ENCODE assay signal across 8 cellular contexts in genomic region chr17:7393613-7394451, GRCh38. TPM values are rescaled to one million over a fixed set of nuclear protein-coding genes. Genes with fewer than 3 reads are reported as not detected.
DNase-seq lines count a peak whose midpoint lies in the region; ATAC-seq, FAIRE-seq and TF ChIP-seq lines count a peak whose summit lies in the region.

No MANE protein-coding gene starts in this region.

- TSS peak; percentile 26 for BruUV-seq in K562 (replicated peaks; lab: Mats Ljungman, UMichigan)

- H3K9me3 ChIP-seq in AG04450 (ENCODE audit: control insufficient read depth, insufficient read depth, low read length) (no peaks in the 10 kb centered on the region; the same call in 1 of the 2 replicates), SJCRH30 (replicated peaks) (no peaks in the 10 kb centered on the region), K562 (replicated peaks; ENCODE audit: control insufficient read depth, insufficient read depth, low read depth, low read length) (no peaks in the 10 kb centered on the region)

- POLR2A ChIA-PET in AG04450 (lab: Yijun Ruan, JAX), result interaction anchor here (1.0 to 2.0 kb wide), 2 partner anchors 10 to 13 kb away, joined by 3 to 8 read pairs; partner anchors contain the start of gene TMEM256
- POLR2A ChIA-PET in K562 (lab: Yijun Ruan, JAX), result interaction anchor here (0.6 to 0.8 kb wide), 2 partner anchors 8 to 91 kb away, joined by 3 read pairs; no protein-coding TSS in a partner anchor

- H3K27me3 ChIP-seq in AG04450 (ENCODE audit: control insufficient read depth, insufficient read depth, low read length) (no peaks in the 10 kb centered on the region), SJCRH30 (no peaks in the 10 kb centered on the region), K562 (ENCODE audit: control insufficient read depth in 2 of 2, insufficient read depth in 2 of 2, low read length in 2 of 2) (no peaks in the 10 kb centered on the region), kidney epithelial cell (ENCODE audit: control insufficient read depth, insufficient read depth, low read length) (no peaks in the 10 kb centered on the region)

- ATAC-seq in GM18868 (IDR thresholded peaks at IDR 0.05; ENCODE audit: unreplicated experiment) (peak; percentile 49), HG03139 (IDR thresholded peaks at IDR 0.05; ENCODE audit: unreplicated experiment) (peak; percentile 13), K562 (peak; percentile 53)

- peak overlapping the region; percentile 61 to 97; a peak in 3 of 4 replicates for H3K9ac ChIP-seq in K562 (ENCODE audit: insufficient read depth in 1 of 2, low read depth in 2 of 2, low read length in 2 of 2)

- no peaks in the 10 kb centered on the region for H3K79me2 ChIP-seq in K562 (ENCODE audit: control insufficient read depth, insufficient read depth, low read length)

- H3K27ac ChIP-seq in AG04450 (ENCODE audit: low read depth, low read length) (peak overlapping the region; percentile 78), SJCRH30 (peak overlapping the region; percentile 32), K562 (ENCODE audit: extremely low read depth, low read depth, low read length) (no peak overlapping the region; the same call in 2 of the 3 replicates)

- peak overlapping the region; percentile 87 for H3K4me3 ChIP-seq in AG04450 (ENCODE audit: low read depth, low read length)
- peak overlapping the region; percentile 65 for H3K4me3 ChIP-seq in SJCRH30
- H3K4me3 ChIP-seq in K562, result peak overlapping the region; percentile 68
- peak overlapping the region; percentile 57 for H3K4me3 ChIP-seq in kidney epithelial cell (ENCODE audit: low read depth, low read length)

- no peaks in the 10 kb centered on the region for H4K20me1 ChIP-seq in K562 (replicated peaks; ENCODE audit: control insufficient read depth, insufficient read depth, low read length)

- H3K9me1 ChIP-seq in K562 (ENCODE audit: control insufficient read depth, insufficient read depth, low read length), result no peaks in the 10 kb centered on the region

- CTCF ChIA-PET in AG04450 (lab: Charles Lee), result interaction anchor here (0.5 to 2.4 kb wide), 4 partner anchors 10 to 141 kb away, joined by 3 to 7 read pairs (median 3); partner anchors contain the start of genes TMEM256 and TMEM95
- CTCF ChIA-PET in K562 (lab: Yijun Ruan, JAX; ENCODE audit: low intra/inter-chr PET ratio), result no interaction called here

- no peak for FAIRE-seq in K562 (lab: Jason Lieb, UNC)

- TF ChIP-seq RAD21 in K562 (CRISPR knock-in tag; conservative IDR thresholded peaks at IDR 0.05 in 1 of 2, IDR thresholded peaks at IDR 0.05 in 1 of 2), result no peak

- TF ChIP-seq EP300 in K562 (IDR thresholded peaks at IDR 0.05; ENCODE audit: low read length), result no peak

- TF ChIP-seq POLR2A in K562 (conservative IDR thresholded peaks at IDR 0.05), result no peak

- H3K4me2 ChIP-seq in K562 (ENCODE audit: insufficient read depth, low read length), result peak overlapping the region; percentile 73

- intact Hi-C loops in K562 (cut with micrococcal nuclease), result no loop called here

- DNase-seq in AG04450 (ENCODE audit: low read depth, low spot score) (no peak), SJCRH30 (peak; percentile 47 to 54), K562 (ENCODE audit: extremely low read depth in 1 of 4, low spot score in 3 of 4) (peak in 3 of 4 experiments; percentile 33 to 52 (median 36)), kidney epithelial cell (ENCODE audit: low read depth) (no peak), NCI-H2029 (lab: John Stamatoyannopoulos, UW) (no peak)
- peak; percentile 24 to 63 (median 26) for DNase-seq in stimulated activated CD4-positive, alpha-beta T cell treated with anti-CD3 and anti-CD28 coated beads, TNF-alpha, amount 100 ng/mL, for 24 hours (ENCODE audit: low read depth in 3 of 3)

- H2AFZ ChIP-seq in K562 (ENCODE audit: low read depth, low read length), result peak overlapping the region; percentile 84

- H3K4me1 ChIP-seq in SJCRH30, result no peaks in the 10 kb centered on the region
- peaks cover 3 to 24% of the 10 kb centered on the region in 2 experiments; a peak in 4 of 5 replicates for H3K4me1 ChIP-seq in K562 (replicated peaks in 1 of 2; ENCODE audit: control insufficient read depth in 2 of 2, insufficient read depth in 2 of 2, low read length in 2 of 2)

- no peak for TF ChIP-seq CTCF in AG04450 (IDR thresholded peaks at IDR 0.05; ENCODE audit: low read depth, low read length)
- no peak for TF ChIP-seq CTCF in K562 (IDR thresholded peaks at IDR 0.05 in 2 of 3, conservative IDR thresholded peaks at IDR 0.05 in 1 of 3; ENCODE audit: insufficient read depth in 2 of 3, low read depth in 1 of 3, low read length in 3 of 3)
- TF ChIP-seq CTCF in kidney epithelial cell (IDR thresholded peaks at IDR 0.05; ENCODE audit: insufficient read depth, low read length, poor library complexity, severe bottlenecking), result peak; percentile 36

- WGBS in K562 (ENCODE audit: insufficient coverage, low coverage, missing lambda C conversion rate), result 12% methylated on average over 28 of the region's 48 CpGs

- in situ Hi-C loops in K562 (cut with MboI), result no loop called here

- H3K36me3 ChIP-seq in SJCRH30 (no peaks in the 10 kb centered on the region), K562 (ENCODE audit: control insufficient read depth, insufficient read depth, low read length) (peaks cover 7% of the 10 kb centered on the region; the same call in 1 of the 3 replicates), kidney epithelial cell (ENCODE audit: control insufficient read depth, insufficient read depth, low read length) (peaks cover 1% of the 10 kb centered on the region)

RNA-seq across cellular contexts. Expression of gene PLSCR3, which starts 0.5 kb away (rescaled TPM):
- 35.2 and 53.0 TPM in 2 replicates for polyA plus RNA-seq in AG04450 (2011; rRNA removed)
- 21.1 and 27.7 TPM in 2 replicates for polyA minus RNA-seq in AG04450 (2011; rRNA and poly(A)+ RNA removed)
- 5.9 and 6.7 TPM in 2 replicates for total RNA-seq in SJCRH30 (2014; rRNA removed; shearing (Covaris generic))
- total RNA-seq in K562 (2011; cell fraction: chromatin; rRNA removed; ENCODE audit: low replicate concordance), result 5.0 and 18.4 TPM in 2 replicates
- 13.3 and 16.2 TPM in 2 replicates for total RNA-seq in K562 (2011; cell fraction: nucleolus; rRNA removed)
- 11.7 and 13.0 TPM in 2 replicates for total RNA-seq in K562 (2011; cell fraction: nucleoplasm; rRNA removed)
- total RNA-seq in K562 (2014; rRNA removed), result 9.6 and 12.5 TPM in 2 replicates
- 1.5 and 3.2 TPM in 2 replicates for total RNA-seq in K562 (2014; rRNA removed; fragmentation: Illumina TruSeq; extraction: Trizol)
- 3.2 and 4.4 TPM in 2 replicates for total RNA-seq in K562 (2015; rRNA removed; fragmentation: Illumina TruSeq; extraction: Trizol)
- 12.1 and 13.8 TPM in 2 replicates for total RNA-seq in K562 (2021)
- polyA plus RNA-seq in K562 (2011; rRNA removed), result 4.5 and 6.9 TPM in 2 replicates
- 11.0 and 27.3 TPM in 2 replicates for polyA plus RNA-seq in K562 (2011; cell fraction: cytosol; rRNA removed)
- polyA plus RNA-seq in K562 (2011; cell fraction: nucleus; rRNA removed), result 18.9 and 31.4 TPM in 2 replicates
- polyA plus RNA-seq in K562 (2012), result 11.5 and 16.8 TPM in 2 replicates
- polyA plus RNA-seq in K562 (2014; fragmentation: Illumina TruSeq; extraction: Trizol), result 16.0 and 16.8 TPM in 2 replicates
- polyA plus RNA-seq in K562 (2014; fragmentation: Nextera tagmentation; extraction: Ambion mirVana), result 1 to 10 TPM; 3.2 to 3.3 TPM
- 12.8 and 15.7 TPM in 2 replicates for polyA plus RNA-seq in K562 (2014; rRNA removed)
- polyA minus RNA-seq in K562 (2011; rRNA and poly(A)+ RNA removed), result 1.7 and 2.7 TPM in 2 replicates
- polyA minus RNA-seq in K562 (2011; cell fraction: cytosol; rRNA and poly(A)+ RNA removed), result 5.7 and 6.5 TPM in 2 replicates
- 4.6 and 4.8 TPM in 2 replicates for polyA minus RNA-seq in K562 (2011; cell fraction: nucleus; rRNA and poly(A)+ RNA removed)
- total RNA-seq in kidney epithelial cell, result 61.8 and 74.7 TPM in 2 replicates

RNA-seq across cellular contexts. Expression of gene TMEM256, which starts 10.1 kb away (rescaled TPM):
- 83.8 and 104 TPM in 2 replicates for polyA plus RNA-seq in AG04450 (2011; rRNA removed)
- polyA minus RNA-seq in AG04450 (2011; rRNA and poly(A)+ RNA removed), result 9.7 and 16.9 TPM in 2 replicates
- 62.4 and 71.8 TPM in 2 replicates for total RNA-seq in SJCRH30 (2014; rRNA removed; shearing (Covaris generic))
- 11.4 and 30.5 TPM in 2 replicates for total RNA-seq in K562 (2011; cell fraction: chromatin; rRNA removed; ENCODE audit: low replicate concordance)
- 28.2 and 36.7 TPM in 2 replicates for total RNA-seq in K562 (2011; cell fraction: nucleolus; rRNA removed)
- 30.5 and 33.4 TPM in 2 replicates for total RNA-seq in K562 (2011; cell fraction: nucleoplasm; rRNA removed)
- total RNA-seq in K562 (2014; rRNA removed), result 69.4 and 91.5 TPM in 2 replicates
- total RNA-seq in K562 (2014; rRNA removed; fragmentation: Illumina TruSeq; extraction: Trizol), result 46.4 and 51.0 TPM in 2 replicates
- total RNA-seq in K562 (2015; rRNA removed; fragmentation: Illumina TruSeq; extraction: Trizol), result 52.1 and 59.6 TPM in 2 replicates
- 60.1 and 67.5 TPM in 2 replicates for total RNA-seq in K562 (2021)
- polyA plus RNA-seq in K562 (2011; rRNA removed), result 68.5 and 83.9 TPM in 2 replicates
- polyA plus RNA-seq in K562 (2011; cell fraction: cytosol; rRNA removed), result 132 and 276 TPM in 2 replicates
- 66.7 and 70.5 TPM in 2 replicates for polyA plus RNA-seq in K562 (2011; cell fraction: nucleus; rRNA removed)
- 66.9 and 104 TPM in 2 replicates for polyA plus RNA-seq in K562 (2012)
- 43.4 and 64.8 TPM in 2 replicates for polyA plus RNA-seq in K562 (2014; fragmentation: Illumina TruSeq; extraction: Trizol)
- 100 to 1,000 TPM; 114 to 117 TPM for polyA plus RNA-seq in K562 (2014; fragmentation: Nextera tagmentation; extraction: Ambion mirVana)
- 177 and 191 TPM in 2 replicates for polyA plus RNA-seq in K562 (2014; rRNA removed)
- polyA minus RNA-seq in K562 (2011; rRNA and poly(A)+ RNA removed), result 6.1 and 6.7 TPM in 2 replicates
- 13.7 and 17.3 TPM in 2 replicates for polyA minus RNA-seq in K562 (2011; cell fraction: cytosol; rRNA and poly(A)+ RNA removed)
- polyA minus RNA-seq in K562 (2011; cell fraction: nucleus; rRNA and poly(A)+ RNA removed), result 7.5 and 16.7 TPM in 2 replicates
- 66.9 and 77.1 TPM in 2 replicates for total RNA-seq in kidney epithelial cell

RNA-seq across cellular contexts. Expression of gene TNK1, which starts 12.9 kb away (rescaled TPM):
- polyA plus RNA-seq in AG04450 (2011; rRNA removed) (0.22 and 0.25 TPM in 2 replicates), K562 (2011; rRNA removed) (3.0 and 7.3 TPM in 2 replicates), K562 (2014; fragmentation: Illumina TruSeq; extraction: Trizol) (2.8 and 3.8 TPM in 2 replicates), K562 (2014; fragmentation: Nextera tagmentation; extraction: Ambion mirVana) (under 1 TPM; 0.28 to 0.41 TPM), K562 (2014; rRNA removed) (4.2 and 6.8 TPM in 2 replicates)
- polyA minus RNA-seq in AG04450 (2011; rRNA and poly(A)+ RNA removed), result 0.69 TPM in 1 of 2 replicates, not detected in the other
- not detected in 2 replicates for total RNA-seq in SJCRH30 (2014; rRNA removed; shearing (Covaris generic))
- 10.5 and 36.4 TPM in 2 replicates for total RNA-seq in K562 (2011; cell fraction: chromatin; rRNA removed; ENCODE audit: low replicate concordance)
- 28.0 and 33.7 TPM in 2 replicates for total RNA-seq in K562 (2011; cell fraction: nucleolus; rRNA removed)
- 10.6 and 13.7 TPM in 2 replicates for total RNA-seq in K562 (2011; cell fraction: nucleoplasm; rRNA removed)
- total RNA-seq in K562 (2014; rRNA removed) (2.1 and 3.2 TPM in 2 replicates), K562 (2014; rRNA removed; fragmentation: Illumina TruSeq; extraction: Trizol) (1.1 and 1.2 TPM in 2 replicates), K562 (2015; rRNA removed; fragmentation: Illumina TruSeq; extraction: Trizol) (1.5 and 2.6 TPM in 2 replicates), K562 (2021) (5.2 and 5.5 TPM in 2 replicates), kidney epithelial cell (4.0 and 13.3 TPM in 2 replicates)
- polyA plus RNA-seq in K562 (2011; cell fraction: cytosol; rRNA removed), result 6.9 and 7.3 TPM in 2 replicates
- 21.3 and 23.4 TPM in 2 replicates for polyA plus RNA-seq in K562 (2011; cell fraction: nucleus; rRNA removed)
- 2.9 and 5.2 TPM in 2 replicates for polyA plus RNA-seq in K562 (2012)
- polyA minus RNA-seq in K562 (2011; rRNA and poly(A)+ RNA removed), result 4.9 and 5.5 TPM in 2 replicates
- polyA minus RNA-seq in K562 (2011; cell fraction: cytosol; rRNA and poly(A)+ RNA removed), result 5.5 and 6.7 TPM in 2 replicates
- 14.5 and 20.9 TPM in 2 replicates for polyA minus RNA-seq in K562 (2011; cell fraction: nucleus; rRNA and poly(A)+ RNA removed)

RNA-seq across cellular contexts. Expression of gene NLGN2, which starts 13.8 kb away (rescaled TPM):
- polyA plus RNA-seq in AG04450 (2011; rRNA removed) (8.9 and 12.4 TPM in 2 replicates), K562 (2011; rRNA removed) (1.2 and 3.7 TPM in 2 replicates), K562 (2014; fragmentation: Illumina TruSeq; extraction: Trizol) (4.2 and 4.4 TPM in 2 replicates), K562 (2014; fragmentation: Nextera tagmentation; extraction: Ambion mirVana) (under 1 TPM; 0.11 to 0.15 TPM), K562 (2014; rRNA removed) (4.3 and 5.5 TPM in 2 replicates)
- polyA minus RNA-seq in AG04450 (2011; rRNA and poly(A)+ RNA removed), result 8.6 and 11.3 TPM in 2 replicates
- total RNA-seq in SJCRH30 (2014; rRNA removed; shearing (Covaris generic)), result 5.0 and 6.8 TPM in 2 replicates
- 5.9 and 15.5 TPM in 2 replicates for total RNA-seq in K562 (2011; cell fraction: chromatin; rRNA removed; ENCODE audit: low replicate concordance)
- total RNA-seq in K562 (2011; cell fraction: nucleolus; rRNA removed), result 7.2 and 9.2 TPM in 2 replicates
- 7.3 and 7.6 TPM in 2 replicates for total RNA-seq in K562 (2011; cell fraction: nucleoplasm; rRNA removed)
- total RNA-seq in K562 (2014; rRNA removed) (0.77 and 1.1 TPM in 2 replicates), K562 (2014; rRNA removed; fragmentation: Illumina TruSeq; extraction: Trizol) (0.26 and 0.40 TPM in 2 replicates), K562 (2015; rRNA removed; fragmentation: Illumina TruSeq; extraction: Trizol) (0.72 and 0.87 TPM in 2 replicates), K562 (2021) (7.8 TPM in 2 replicates), kidney epithelial cell (8.3 and 8.4 TPM in 2 replicates)
- 1.9 and 2.0 TPM in 2 replicates for polyA plus RNA-seq in K562 (2011; cell fraction: cytosol; rRNA removed)
- 25.0 and 28.1 TPM in 2 replicates for polyA plus RNA-seq in K562 (2011; cell fraction: nucleus; rRNA removed)
- polyA plus RNA-seq in K562 (2012), result 6.3 and 7.2 TPM in 2 replicates
- polyA minus RNA-seq in K562 (2011; rRNA and poly(A)+ RNA removed), result 0.39 and 0.60 TPM in 2 replicates
- 1.8 and 3.2 TPM in 2 replicates for polyA minus RNA-seq in K562 (2011; cell fraction: cytosol; rRNA and poly(A)+ RNA removed)
- 2.2 and 2.7 TPM in 2 replicates for polyA minus RNA-seq in K562 (2011; cell fraction: nucleus; rRNA and poly(A)+ RNA removed)

RNA-seq across cellular contexts. Expression of gene SPEM1, which starts 26.3 kb away (rescaled TPM):
- not detected in 2 replicates for polyA plus RNA-seq in AG04450 (2011; rRNA removed)
- not detected in 2 replicates for polyA minus RNA-seq in AG04450 (2011; rRNA and poly(A)+ RNA removed)
- not detected in 2 replicates for total RNA-seq in SJCRH30 (2014; rRNA removed; shearing (Covaris generic))
- not detected in 2 replicates for total RNA-seq in K562 (2011; cell fraction: chromatin; rRNA removed; ENCODE audit: low replicate concordance)
- total RNA-seq in K562 (2011; cell fraction: nucleolus; rRNA removed), result not detected in 2 replicates
- total RNA-seq in K562 (2011; cell fraction: nucleoplasm; rRNA removed), result not detected in 2 replicates
- total RNA-seq in K562 (2014; rRNA removed), result not detected in 2 replicates
- total RNA-seq in K562 (2014; rRNA removed; fragmentation: Illumina TruSeq; extraction: Trizol), result not detected in 2 replicates
- total RNA-seq in K562 (2015; rRNA removed; fragmentation: Illumina TruSeq; extraction: Trizol), result not detected in 2 replicates
- total RNA-seq in K562 (2021), result not detected in 2 replicates
- not detected in 2 replicates for polyA plus RNA-seq in K562 (2011; rRNA removed)
- polyA plus RNA-seq in K562 (2011; cell fraction: cytosol; rRNA removed), result not detected in 2 replicates
- not detected in 2 replicates for polyA plus RNA-seq in K562 (2011; cell fraction: nucleus; rRNA removed)
- polyA plus RNA-seq in K562 (2012), result not detected in 2 replicates
- not detected in 2 replicates for polyA plus RNA-seq in K562 (2014; fragmentation: Illumina TruSeq; extraction: Trizol)
- not detected for polyA plus RNA-seq in K562 (2014; fragmentation: Nextera tagmentation; extraction: Ambion mirVana)
- not detected in 2 replicates for polyA plus RNA-seq in K562 (2014; rRNA removed)
- polyA minus RNA-seq in K562 (2011; rRNA and poly(A)+ RNA removed), result not detected in 2 replicates
- polyA minus RNA-seq in K562 (2011; cell fraction: cytosol; rRNA and poly(A)+ RNA removed), result not detected in 2 replicates
- polyA minus RNA-seq in K562 (2011; cell fraction: nucleus; rRNA and poly(A)+ RNA removed), result not detected in 2 replicates
- not detected in 2 replicates for total RNA-seq in kidney epithelial cell

Comparison
In these comparisons a context has a peak if more than half of its experiments do, and no peak if none do; other contexts are left out.
1. DNase-seq: peak in SJCRH30 (2 of 2), K562 (3 of 4) and stimulated activated CD4-positive, alpha-beta T cell treated with anti-CD3 and anti-CD28 coated beads, TNF-alpha, amount 100 ng/mL, for 24 hours (3 of 3); none in AG04450 (single experiment), kidney epithelial cell (single experiment) and NCI-H2029 (single experiment).
2. Peak in every context shown above with its lines, with median percentiles within 50 percentile points of each other: H3K4me3 ChIP-seq and ATAC-seq.